4 cellular contexts compared by ENCODE assay signal in genomic region chr20:37472435-37472834, GRCh38. TPM values are rescaled to one million over a fixed set of nuclear protein-coding genes. Genes with fewer than 3 reads are reported as not detected.
"Had no signal": no experiment of that assay in that cellular context is flagged by ENCODE, and none has a peak within 500 bp of the region (broad histone marks: within the 10 kb centered on the region; RNA-seq: fewer than 3 reads in every experiment).

No MANE protein-coding gene starts in this region.

RNA-seq across cellular contexts. Expression of gene NNAT, which starts 48.6 kb away (rescaled TPM):
- total RNA-seq: activated T-helper 2 cell treated with anti-CD3 and anti-CD28 coated beads, Interferon-gamma antibody, Interleukin-2, Interleukin-4, amounts not matched to agents 10 μg/mL and 5 μg/mL and 100 μg/mL, durations not matched to agents 14 hours and 24 hours and 36 hours; ascending aorta; bronchial epithelial cell; cardiac septum had no signal
